In genomic region chr6:143698329-143698728, GRCh38 we compare ENCODE assay signal across 18 cellular contexts.
"Had no signal": no experiment of that assay in that cellular context is flagged by ENCODE, and none has a peak within 500 bp of the region (broad histone marks: within the 10 kb centered on the region; RNA-seq: fewer than 3 reads in every experiment).

No MANE protein-coding gene starts in this region.

- FAIRE-seq: colon, endometrium, frontal cortex, small intestine had no signal

- DNase-seq: activated CD4-positive, alpha-beta T cell treated with anti-CD3 and anti-CD28 coated beads, Interleukin-2, amount 50 U/mL, for 48 hours; activated naive CD8-positive, alpha-beta T cell treated with anti-CD3 and anti-CD28 coated beads for 36 hours; amniotic stem cell; body of pancreas; caudate nucleus; head of caudate nucleus; left lung; psoas muscle; right cardiac atrium; small intestine; stimulated activated CD4-positive, alpha-beta T cell treated with anti-CD3 and anti-CD28 coated beads, Interleukin-15, amount 100 ng/mL, for 24 hours; stimulated activated CD4-positive, alpha-beta T cell treated with anti-CD3 and anti-CD28 coated beads, Interleukin-2, amount 100 ng/mL, for 48 hours; stomach; SW 1271; WERI-Rb-1 had no signal

- H3K36me3 ChIP-seq: left lung, stomach, WERI-Rb-1 had no signal

- ATAC-seq: body of pancreas, left lung, psoas muscle, right cardiac atrium had no signal

- H3K27ac ChIP-seq: body of pancreas, psoas muscle, WERI-Rb-1 had no signal

- H3K9me3 ChIP-seq: body of pancreas, left lung, psoas muscle, stomach had no signal

- H3K27me3 ChIP-seq: body of pancreas, left lung, stomach had no signal

- H3K4me3 ChIP-seq: body of pancreas, left lung, psoas muscle, stomach had no signal
